17 cellular contexts compared by ENCODE assay signal in the genomic region with DNA sequence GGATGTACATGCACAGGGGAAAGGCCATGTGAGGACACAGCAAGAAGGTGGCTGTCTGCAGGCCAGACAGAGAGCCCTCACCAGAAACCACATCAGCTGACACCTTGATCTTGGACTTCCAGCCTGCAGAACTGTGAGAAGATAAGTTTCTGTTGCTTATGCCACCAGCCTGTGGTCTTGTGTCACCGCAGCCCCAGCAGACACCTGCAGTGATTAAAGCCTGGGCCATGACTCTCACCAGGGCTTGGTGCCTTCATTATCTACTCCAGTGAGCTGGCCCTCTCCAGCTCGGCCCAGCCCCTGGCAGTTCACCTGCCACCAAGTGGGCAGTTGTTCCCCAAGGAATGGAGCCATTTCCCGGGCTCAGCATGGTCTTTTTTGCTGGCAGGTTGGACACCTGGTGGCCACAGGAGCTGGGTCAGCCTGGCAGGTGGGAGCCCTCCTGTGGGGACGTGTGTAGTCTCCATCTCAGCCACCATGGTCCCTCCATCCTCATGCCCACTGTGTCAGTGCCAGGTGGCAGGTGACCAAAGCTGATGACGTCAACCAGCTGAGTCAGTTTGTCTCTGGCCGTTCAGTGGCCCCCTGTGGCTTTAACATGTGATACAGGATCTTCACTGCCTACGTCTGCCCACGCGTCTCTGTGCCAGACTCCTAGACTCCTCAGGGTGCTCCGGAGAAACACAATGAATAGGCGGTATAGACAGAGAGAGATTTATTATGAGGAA.
A peak's percentile ranks its signal among the peaks of the same experiment; 100 is the strongest.
DNase-seq lines count a peak whose midpoint lies in the region; ATAC-seq and TF ChIP-seq lines count a peak whose summit lies in the region.
"Had no signal": no experiment of that assay in that cellular context is flagged by ENCODE, and none has a peak within 500 bp of the region (broad histone marks: within the 10 kb centered on the region; RNA-seq: fewer than 3 reads in every experiment).

No MANE protein-coding gene starts in this region.

- H2AK9ac ChIP-seq in IMR-90 (replicated peaks; ENCODE audit: low read depth, low read length, poor library complexity): no peak overlapping the region

- TF ChIP-seq CTCF in IMR-90 (conservative IDR thresholded peaks at IDR 0.05; ENCODE audit: low read depth, low read length) (no peak), OCI-LY7 (conservative IDR thresholded peaks at IDR 0.05; ENCODE audit: low read length) (no peak)

- no peaks in the 10 kb centered on the region for H3K9me1 ChIP-seq in IMR-90 (ENCODE audit: insufficient read depth, low read length)

- intact Hi-C loops in IMR-90 (cut with micrococcal nuclease) (no loop called here), OCI-LY7 (cut with micrococcal nuclease; ENCODE audit: unreplicated experiment) (no loop called here)

- no peak overlapping the region for H2AK5ac ChIP-seq in IMR-90 (ENCODE audit: low read depth, low read length)

- H3K9ac ChIP-seq in IMR-90 (ENCODE audit: low read depth, low read length): no peak overlapping the region

- no peak overlapping the region for H4K91ac ChIP-seq in IMR-90 (ENCODE audit: insufficient read depth, low read depth, low read length)

- H3K36me3 ChIP-seq in IMR-90 (ENCODE audit: control insufficient read depth, insufficient read depth, low read length) (no peaks in the 10 kb centered on the region), OCI-LY7 (ENCODE audit: insufficient read depth, low read length) (no peaks in the 10 kb centered on the region)
- H3K36me3 ChIP-seq: ascending aorta, sigmoid colon had no signal

- H3K79me1 ChIP-seq in IMR-90 (ENCODE audit: low read depth in 1 of 2, low read length in 2 of 2): no peaks in the 10 kb centered on the region

- no peak for TF ChIP-seq RAD21 in IMR-90 (IDR thresholded peaks at IDR 0.05; ENCODE audit: low read length)

- H2BK120ac ChIP-seq in IMR-90 (ENCODE audit: low read depth, low read length): no peak overlapping the region

- no peaks in the 10 kb centered on the region; the same call in 1 of the 2 replicates for H3K27me3 ChIP-seq in IMR-90 (ENCODE audit: control insufficient read depth, insufficient read depth, low read length)
- H3K27me3 ChIP-seq: ascending aorta had no signal

- no peak overlapping the region for H4K5ac ChIP-seq in IMR-90 (ENCODE audit: low read depth, low read length)

- POLR2A ChIA-PET in IMR-90 (lab: Charles Lee; ENCODE audit: unreplicated experiment): no interaction called here
- POLR2A ChIA-PET in OCI-LY7 (lab: Charles Lee): no interaction called here

- BruUV-seq in IMR-90 (replicated peaks; lab: Mats Ljungman, UMichigan): no TSS peak
- no TSS peak for BruUV-seq in OCI-LY7 (replicated peaks; lab: Mats Ljungman, UMichigan)

- 52% methylated on average over 4 of the region's 11 CpGs; no CpG with 5 or more reads in 1 of the 2 experiments for WGBS in IMR-90 (ENCODE audit: extremely low coverage in 2 of 2, insufficient read length in 1 of 2), 2 experiments

- H3K14ac ChIP-seq in IMR-90 (replicated peaks; ENCODE audit: low read depth, low read length): no peak overlapping the region

- no peak overlapping the region for H3K23ac ChIP-seq in IMR-90 (ENCODE audit: low read depth, low read length)

- H3K4me1 ChIP-seq in IMR-90 (ENCODE audit: control insufficient read depth, insufficient read depth, low read length) (no peaks in the 10 kb centered on the region), OCI-LY7 (ENCODE audit: insufficient read depth, low read length, poor library complexity, severe bottlenecking) (no peaks in the 10 kb centered on the region)
- H3K4me1 ChIP-seq: ascending aorta, sigmoid colon had no signal

- H3K56ac ChIP-seq in IMR-90 (ENCODE audit: extremely low read depth, insufficient read depth, low read length): no peak overlapping the region

- DNase-seq in NCI-H748 (lab: John Stamatoyannopoulos, UW; ENCODE audit: unreplicated experiment) (peak; percentile 13), NCI-H748 treated with DMSO at 0.1 percent for 48 hours (lab: John Stamatoyannopoulos, UW) (no peak), IMR-90 (no peak), SHP77 (lab: John Stamatoyannopoulos, UW) (peak; percentile 22 to 47), occipital lobe (lab: John Stamatoyannopoulos, UW) (peak; percentile 25), OCI-LY7 (ENCODE audit: low spot score) (no peak)
- DNase-seq: activated naive CD4-positive, alpha-beta T cell treated with anti-CD3 and anti-CD28 coated beads, Interleukin-2, amount 10 ng/mL, durations not matched to agents 7 days and 5 days; activated T-cell treated with anti-CD3 and anti-CD28 coated beads, Interleukin-2, amount 50 U/mL, for 72 hours; left colon; NCI-H1417 treated with DMSO at 0.1 percent for 48 hours; sigmoid colon had no signal

- H2BK20ac ChIP-seq in IMR-90 (ENCODE audit: low read depth, low read length): no peak overlapping the region

- TF ChIP-seq POLR2A in IMR-90 (IDR thresholded peaks at IDR 0.05; ENCODE audit: low read depth, low read length): no peak

- no peak overlapping the region for H3K18ac ChIP-seq in IMR-90 (ENCODE audit: low read depth, low read length)

- H3K9me2 ChIP-seq in OCI-LY7 (ENCODE audit: insufficient read depth, low read length): no peaks in the 10 kb centered on the region

- H3K4me2 ChIP-seq in IMR-90 (ENCODE audit: low read depth, low read length): no peak overlapping the region
- no peak overlapping the region for H3K4me2 ChIP-seq in OCI-LY7 (ENCODE audit: low read length)

- dilution Hi-C loops in IMR-90 (cut with HindIII; ENCODE audit: low sequenced_read_pairs, unreplicated experiment): no loop called here

- H2AFZ ChIP-seq in IMR-90 (replicated peaks; ENCODE audit: low read length, poor library complexity) (peak overlapping the region; percentile 43), OCI-LY7 (ENCODE audit: low read length) (no peak overlapping the region)

- H4K20me1 ChIP-seq in IMR-90 (ENCODE audit: insufficient read depth, low read length) (no peaks in the 10 kb centered on the region), OCI-LY7 (ENCODE audit: insufficient read depth, low read length) (no peaks in the 10 kb centered on the region)

- H3K9me3 ChIP-seq in IMR-90 (ENCODE audit: control insufficient read depth, insufficient read depth, low read length): peaks cover 23% of the 10 kb centered on the region
- H3K9me3 ChIP-seq in OCI-LY7 (ENCODE audit: low read length): no peaks in the 10 kb centered on the region
- H3K9me3 ChIP-seq: ascending aorta, sigmoid colon had no signal

- in situ Hi-C loops in IMR-90 (cut with MboI; ENCODE audit: low sequenced_read_pairs): no loop called here

- no peak overlapping the region for H2BK5ac ChIP-seq in IMR-90 (ENCODE audit: low read depth, low read length, poor library complexity, severe bottlenecking)

- no peak overlapping the region for H3K4me3 ChIP-seq in IMR-90 (ENCODE audit: insufficient read depth, low read depth, low read length)
- no peak overlapping the region for H3K4me3 ChIP-seq in OCI-LY7 (ENCODE audit: low read depth, low read length, poor library complexity, severe bottlenecking)
- H3K4me3 ChIP-seq: ascending aorta, sigmoid colon had no signal

- CTCF ChIA-PET in IMR-90 (lab: Yijun Ruan, JAX): interaction anchor here (0.6 kb wide), 1 partner anchor 9 kb away, joined by 3 read pairs; no protein-coding TSS in a partner anchor
- CTCF ChIA-PET in OCI-LY7 (lab: Charles Lee; ENCODE audit: unreplicated experiment): no interaction called here

- H4K8ac ChIP-seq in IMR-90 (ENCODE audit: low read depth in 2 of 2, low read length in 2 of 2): no peak overlapping the region

- H3K4ac ChIP-seq in IMR-90 (ENCODE audit: low read depth, low read length): no peak overlapping the region

- no peak for ATAC-seq in IMR-90 (ENCODE audit: low read depth)
- no peak for ATAC-seq in GM18498 (IDR thresholded peaks at IDR 0.05; ENCODE audit: unreplicated experiment)
- ATAC-seq in HG03565 (IDR thresholded peaks at IDR 0.05; ENCODE audit: unreplicated experiment): no peak
- ATAC-seq: activated T-cell treated with anti-CD3 and anti-CD28 coated beads, Interleukin-2, amount 50 U/mL, for 72 hours; left colon; natural killer cell treated with Interleukin-12 subunit alpha and Interleukin-12 subunit beta and Interleukin-15 and Interleukin-18, amount 100 ng/mL, for 72 hours had no signal

- H3K27ac ChIP-seq in IMR-90 (ENCODE audit: insufficient read depth, low read length) (no peak overlapping the region), OCI-LY7 (ENCODE audit: low read depth, low read length, poor library complexity, severe bottlenecking) (no peak overlapping the region)
- H3K27ac ChIP-seq: ascending aorta, C4-2B, RWPE1, sigmoid colon had no signal

- no peak overlapping the region for H2BK15ac ChIP-seq in IMR-90 (ENCODE audit: low read depth, low read length)

- no peaks in the 10 kb centered on the region for H3K79me2 ChIP-seq in OCI-LY7 (ENCODE audit: insufficient read depth, low read depth, low read length)

TF ChIP-seq in IMR-90, 13 proteins besides CTCF, POLR2A, EP300 and RAD21:
- TF ChIP-seq FOS (IDR thresholded peaks at IDR 0.05; ENCODE audit: low read depth, low read length) (no peak), MAFK (IDR thresholded peaks at IDR 0.05; ENCODE audit: low read depth, low read length) (no peak), NFE2L2 (IDR thresholded peaks at IDR 0.05; ENCODE audit: low read depth, low read length) (no peak)

Comparison
In these comparisons a context has a peak if more than half of its experiments do, and no peak if none do; other contexts are left out.
1. DNase-seq: peak in NCI-H748 (single experiment), SHP77 (2 of 2) and occipital lobe (single experiment); none in NCI-H748 treated with DMSO at 0.1 percent for 48 hours (single experiment), IMR-90 (single experiment) and OCI-LY7 (single experiment).